ENCODE assay signal across 27 cellular contexts in the genomic region with DNA sequence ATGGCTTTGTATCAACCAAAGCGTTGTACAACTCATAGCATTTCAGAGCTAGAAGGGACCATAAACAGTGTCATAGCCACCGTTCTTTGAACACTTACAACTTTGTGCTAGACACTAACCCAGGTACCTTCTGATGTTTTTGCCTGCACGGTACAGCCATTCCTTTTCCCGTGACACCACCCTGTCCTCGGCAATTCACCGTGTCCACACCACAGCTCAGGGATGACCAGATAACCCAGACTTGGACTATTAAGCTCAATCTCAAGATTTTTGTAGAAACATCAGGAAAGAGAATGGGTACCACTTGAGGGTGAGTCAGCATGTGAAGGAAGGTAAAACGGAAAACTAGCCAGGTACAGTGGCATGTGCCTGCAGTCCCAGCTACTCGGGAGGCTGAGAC. TPM values are rescaled to one million over a fixed set of nuclear protein-coding genes. Genes with fewer than 3 reads are reported as not detected.
DNase-seq lines count a peak whose midpoint lies in the region; TF ChIP-seq lines count a peak whose summit lies in the region.
"Had no signal": no experiment of that assay in that cellular context is flagged by ENCODE, and none has a peak within 500 bp of the region (broad histone marks: within the 10 kb centered on the region; RNA-seq: fewer than 3 reads in every experiment).

No MANE protein-coding gene starts in this region.

- no peaks in the 10 kb centered on the region for H3K79me2 ChIP-seq in neural progenitor cell (ENCODE audit: low read depth)

- H3F3A ChIP-seq in neural progenitor cell (ENCODE audit: low read depth): peaks cover 6% of the 10 kb centered on the region

- no peak overlapping the region for H3K4me2 ChIP-seq in neural progenitor cell

- H3K9me3 ChIP-seq in neural progenitor cell (ENCODE audit: low read depth) (no peaks in the 10 kb centered on the region), uterus (no peaks in the 10 kb centered on the region)

- no peak overlapping the region for H3K9ac ChIP-seq in neural progenitor cell
- H3K9ac ChIP-seq: GM23248 had no signal

- intact Hi-C loops in activated CD4-positive, alpha-beta memory T cell treated with anti-CD3 and anti-CD28 coated beads for 36 hours (cut with micrococcal nuclease): no loop called here
- intact Hi-C loops in uterus (cut with DNase I; ENCODE audit: low total_unique reads): no loop called here

- H3K9me3 Mint-ChIP-seq in activated CD4-positive, alpha-beta memory T cell treated with anti-CD3 and anti-CD28 coated beads for 36 hours: no peaks in the 10 kb centered on the region
- no peaks in the 10 kb centered on the region for H3K9me3 Mint-ChIP-seq in activated CD4-positive, alpha-beta memory T cell treated with anti-CD3 and anti-CD28 coated beads, Interleukin-2, amount 10 ng/mL, durations not matched to agents 7 days and 5 days
- no peaks in the 10 kb centered on the region for H3K9me3 Mint-ChIP-seq in neural progenitor cell
- H3K9me3 Mint-ChIP-seq: CD8-positive, alpha-beta memory T cell; IgD-negative memory B cell had no signal

- peaks cover 17% of the 10 kb centered on the region for H3K4me1 Mint-ChIP-seq in activated CD4-positive, alpha-beta memory T cell treated with anti-CD3 and anti-CD28 coated beads for 36 hours (ENCODE audit: low read depth)
- peaks cover 39% of the 10 kb centered on the region for H3K4me1 Mint-ChIP-seq in activated CD4-positive, alpha-beta memory T cell treated with anti-CD3 and anti-CD28 coated beads, Interleukin-2, amount 10 ng/mL, durations not matched to agents 7 days and 5 days
- H3K4me1 Mint-ChIP-seq in neural progenitor cell: no peaks in the 10 kb centered on the region

- POLR2A ChIA-PET in activated CD4-positive, alpha-beta memory T cell treated with anti-CD3 and anti-CD28 coated beads for 36 hours (lab: Charles Lee): interaction anchor here (0.6 to 3.1 kb wide), 3 partner anchors 10 to 140 kb away, joined by 3 to 21 read pairs (median 3); partner anchors contain the start of gene CBFB
- POLR2A ChIA-PET in activated CD4-positive, alpha-beta memory T cell treated with anti-CD3 and anti-CD28 coated beads, Interleukin-2, amount 10 ng/mL, durations not matched to agents 7 days and 5 days (lab: Charles Lee): interaction anchor here (3.7 to 4.8 kb wide), 2 partner anchors 10 to 141 kb away, joined by 23 to 80 read pairs; partner anchors contain the start of genes CBFB, FBXL8 and TRADD

- peak overlapping the region; percentile 8 for H3K27ac Mint-ChIP-seq in activated CD4-positive, alpha-beta memory T cell treated with anti-CD3 and anti-CD28 coated beads for 36 hours
- no peak overlapping the region for H3K27ac Mint-ChIP-seq in activated CD4-positive, alpha-beta memory T cell treated with anti-CD3 and anti-CD28 coated beads, Interleukin-2, amount 10 ng/mL, durations not matched to agents 7 days and 5 days
- peak overlapping the region; percentile 17 for H3K27ac Mint-ChIP-seq in neural progenitor cell
- H3K27ac Mint-ChIP-seq: CD8-positive, alpha-beta memory T cell; IgD-negative memory B cell had no signal

- H2AFZ ChIP-seq in neural progenitor cell (replicated peaks): no peak overlapping the region
- H2AFZ ChIP-seq: GM23248 had no signal

- H4K20me1 ChIP-seq in neural progenitor cell (ENCODE audit: low read depth): no peaks in the 10 kb centered on the region

- H3K4me3 ChIP-seq in neural progenitor cell: no peak overlapping the region
- no peak overlapping the region for H3K4me3 ChIP-seq in uterus
- H3K4me3 ChIP-seq: GM23248 had no signal

- H3K27me3 ChIP-seq in neural progenitor cell (peaks cover 28% of the 10 kb centered on the region), uterus (no peaks in the 10 kb centered on the region)

- H3K27me3 Mint-ChIP-seq in activated CD4-positive, alpha-beta memory T cell treated with anti-CD3 and anti-CD28 coated beads for 36 hours: no peaks in the 10 kb centered on the region
- no peaks in the 10 kb centered on the region for H3K27me3 Mint-ChIP-seq in activated CD4-positive, alpha-beta memory T cell treated with anti-CD3 and anti-CD28 coated beads, Interleukin-2, amount 10 ng/mL, durations not matched to agents 7 days and 5 days
- peaks cover 23% of the 10 kb centered on the region for H3K27me3 Mint-ChIP-seq in neural progenitor cell (ENCODE audit: insufficient read depth, low read depth)
- H3K27me3 Mint-ChIP-seq: CD8-positive, alpha-beta memory T cell; IgD-negative memory B cell had no signal

- H3K4me3 Mint-ChIP-seq in activated CD4-positive, alpha-beta memory T cell treated with anti-CD3 and anti-CD28 coated beads for 36 hours: no peak overlapping the region
- H3K4me3 Mint-ChIP-seq in activated CD4-positive, alpha-beta memory T cell treated with anti-CD3 and anti-CD28 coated beads, Interleukin-2, amount 10 ng/mL, durations not matched to agents 7 days and 5 days: no peak overlapping the region
- no peak overlapping the region for H3K4me3 Mint-ChIP-seq in neural progenitor cell

- H3K4me1 ChIP-seq in neural progenitor cell (no peaks in the 10 kb centered on the region), uterus (no peaks in the 10 kb centered on the region)

- peak; percentile 3 for DNase-seq in activated CD4-positive, alpha-beta memory T cell treated with anti-CD3 and anti-CD28 coated beads for 36 hours
- DNase-seq in activated CD4-positive, alpha-beta memory T cell treated with anti-CD3 and anti-CD28 coated beads, Interleukin-2, amount 10 ng/mL, durations not matched to agents 7 days and 5 days: no peak
- DNase-seq in ecto neural progenitor cell (ENCODE audit: low spot score): peak; percentile 10
- DNase-seq in neural progenitor cell (ENCODE audit: low spot score): no peak
- DNase-seq in uterus: peak; percentile 1 to 8
- no peak for DNase-seq in D341Med (ENCODE audit: low spot score)
- DNase-seq in inferior parietal cortex (ENCODE audit: extremely low spot score): no peak
- DNase-seq in NCI-H524 (lab: John Stamatoyannopoulos, UW): no peak
- DNase-seq: 8988T; AML-193; C1 segment of cervical spinal cord; Calu3; CD8-positive, alpha-beta memory T cell; GM23248; MV-4-11; NCI-H1105 treated with DMSO at 0.1 percent for 48 hours; NCI-H1694 treated with DMSO at 0.1 percent for 48 hours; NCI-H2081 treated with DMSO at 0.1 percent for 48 hours; NCI-H2171 treated with DMSO at 0.1 percent for 48 hours; NCI-H526; OCI-M1; Right ventricle myocardium superior had no signal

- no peak for TF ChIP-seq CTCF in neural progenitor cell (IDR thresholded peaks at IDR 0.05)
- no peak for TF ChIP-seq CTCF in uterus (IDR thresholded peaks at IDR 0.05)

- TF ChIP-seq POLR2A in uterus (IDR thresholded peaks at IDR 0.05): no peak

- H3K27ac ChIP-seq in neural progenitor cell (no peak overlapping the region), uterus (no peak overlapping the region)
- H3K27ac ChIP-seq: GM23248 had no signal

- H3K36me3 Mint-ChIP-seq in activated CD4-positive, alpha-beta memory T cell treated with anti-CD3 and anti-CD28 coated beads for 36 hours: no peaks in the 10 kb centered on the region
- no peaks in the 10 kb centered on the region for H3K36me3 Mint-ChIP-seq in activated CD4-positive, alpha-beta memory T cell treated with anti-CD3 and anti-CD28 coated beads, Interleukin-2, amount 10 ng/mL, durations not matched to agents 7 days and 5 days (ENCODE audit: low read depth)
- H3K36me3 Mint-ChIP-seq in neural progenitor cell: no peaks in the 10 kb centered on the region
- H3K36me3 Mint-ChIP-seq: CD8-positive, alpha-beta memory T cell had no signal

- H3K36me3 ChIP-seq in neural progenitor cell (no peaks in the 10 kb centered on the region), uterus (no peaks in the 10 kb centered on the region)

- CTCF ChIA-PET in activated CD4-positive, alpha-beta memory T cell treated with anti-CD3 and anti-CD28 coated beads for 36 hours (lab: Charles Lee): interaction anchor here (1.1 to 10.8 kb wide), 9 partner anchors 9 to 165 kb away, joined by 3 to 350 read pairs (median 9); partner anchors contain the start of genes B3GNT9, CES3, FBXL8 and MATCAP1
- CTCF ChIA-PET in activated CD4-positive, alpha-beta memory T cell treated with anti-CD3 and anti-CD28 coated beads, Interleukin-2, amount 10 ng/mL, durations not matched to agents 7 days and 5 days (lab: Charles Lee): interaction anchor here (0.6 to 8.4 kb wide), 12 partner anchors 10 to 141 kb away, joined by 3 to 152 read pairs (median 20); partner anchors contain the start of genes B3GNT9, CBFB, FBXL8 and PHAF1

RNA-seq across cellular contexts. Expression of gene CBFB, which starts 9.8 kb away (rescaled TPM):
- total RNA-seq in activated CD4-positive, alpha-beta memory T cell treated with anti-CD3 and anti-CD28 coated beads for 36 hours: 100 to 1,000 TPM; 155 to 163 TPM
- total RNA-seq in activated CD4-positive, alpha-beta memory T cell treated with anti-CD3 and anti-CD28 coated beads, Interleukin-2, amount 10 ng/mL, durations not matched to agents 7 days and 5 days: 100 to 1,000 TPM; 236 to 238 TPM
- total RNA-seq in neural progenitor cell (ENCODE audit: low replicate concordance) (64.7 and 95.5 TPM in 2 replicates), uterus (100 to 1,000 TPM in 1 of 4 donors, 10 to 100 TPM in 3; 42.1 to 108 (median 75.9) TPM)

RNA-seq across cellular contexts. Expression of gene CES4A, which starts 30.8 kb away (rescaled TPM):
- 10 to 100 TPM; 25.0 to 25.9 TPM for total RNA-seq in activated CD4-positive, alpha-beta memory T cell treated with anti-CD3 and anti-CD28 coated beads for 36 hours
- 10 to 100 TPM; 37.8 to 39.3 TPM for total RNA-seq in activated CD4-positive, alpha-beta memory T cell treated with anti-CD3 and anti-CD28 coated beads, Interleukin-2, amount 10 ng/mL, durations not matched to agents 7 days and 5 days
- total RNA-seq in neural progenitor cell (ENCODE audit: low replicate concordance) (0.22 and 1.8 TPM in 2 replicates), uterus (1 to 10 TPM in 3 of 4 donors, under 1 TPM in 1; 0.29 to 9.6 (median 5.4) TPM)
- total RNA-seq: Calu3, Daoy, HT1080, M059J, SK-MEL-5 had no signal

RNA-seq across cellular contexts. Expression of gene CES3, which starts 58.1 kb away (rescaled TPM):
- 1 to 10 TPM; 1.6 to 3.0 TPM for total RNA-seq in activated CD4-positive, alpha-beta memory T cell treated with anti-CD3 and anti-CD28 coated beads for 36 hours
- 1 to 10 TPM; 6.1 to 6.3 TPM for total RNA-seq in activated CD4-positive, alpha-beta memory T cell treated with anti-CD3 and anti-CD28 coated beads, Interleukin-2, amount 10 ng/mL, durations not matched to agents 7 days and 5 days
- 5.7 and 13.4 TPM in 2 replicates for total RNA-seq in neural progenitor cell (ENCODE audit: low replicate concordance)
- 1 to 10 TPM in 2 of 4 donors, under 1 TPM in 2; 0.51 to 2.8 (median 0.86) TPM for total RNA-seq in uterus
- total RNA-seq: GM23248 had no signal

Comparison
In these comparisons a context has a peak if more than half of its experiments do, and no peak if none do; other contexts are left out.
1. DNase-seq: peak in activated CD4-positive, alpha-beta memory T cell treated with anti-CD3 and anti-CD28 coated beads for 36 hours (single experiment), ecto neural progenitor cell (single experiment) and uterus (2 of 2); none in activated CD4-positive, alpha-beta memory T cell treated with anti-CD3 and anti-CD28 coated beads, Interleukin-2, amount 10 ng/mL, durations not matched to agents 7 days and 5 days (single experiment), neural progenitor cell (single experiment), D341Med (single experiment), inferior parietal cortex (single experiment) and NCI-H524 (0 of 2).